Comparison of ENCODE assay signal across 18 cellular contexts in genomic region chr6:39849228-39849627, GRCh38. TPM values are rescaled to one million over a fixed set of nuclear protein-coding genes. Genes with fewer than 3 reads are reported as not detected.
DNase-seq lines count a peak whose midpoint lies in the region; ATAC-seq and TF ChIP-seq lines count a peak whose summit lies in the region.
"Had no signal": no experiment of that assay in that cellular context is flagged by ENCODE, and none has a peak within 500 bp of the region (broad histone marks: within the 10 kb centered on the region; RNA-seq: fewer than 3 reads in every experiment).

No MANE protein-coding gene starts in this region.

- H3K27ac Mint-ChIP-seq in HFFc6, result peak overlapping the region; percentile 51; the same call in 1 of the 2 replicates
- H3K27ac Mint-ChIP-seq: IgD-negative memory B cell had no signal

- H3K9me3 ChIP-seq in gastroesophageal sphincter, result no peaks in the 10 kb centered on the region
- no peaks in the 10 kb centered on the region for H3K9me3 ChIP-seq in stomach
- no peaks in the 10 kb centered on the region for H3K9me3 ChIP-seq in MG63

- peaks cover 12% of the 10 kb centered on the region for H3K27me3 Mint-ChIP-seq in HFFc6 (ENCODE audit: insufficient read depth)

- H3K4me1 ChIP-seq in gastroesophageal sphincter (peaks cover 22 to 100% (median 66%) of the 10 kb centered on the region in 3 donors), stomach (peaks cover 27 to 88% (median 51%) of the 10 kb centered on the region in 4 donors)

- H3K27me3 ChIP-seq in gastroesophageal sphincter, result no peaks in the 10 kb centered on the region
- H3K27me3 ChIP-seq in stomach, result no peaks in the 10 kb centered on the region
- no peaks in the 10 kb centered on the region for H3K27me3 ChIP-seq in MG63

- peaks cover 46% of the 10 kb centered on the region for H3K4me1 Mint-ChIP-seq in HFFc6 (ENCODE audit: low read depth)
- H3K4me1 Mint-ChIP-seq: CD14-positive monocyte, IgD-negative memory B cell had no signal

- TF ChIP-seq CTCF in HFFc6 (IDR thresholded peaks at IDR 0.05), result no peak
- no peak for TF ChIP-seq CTCF in gastroesophageal sphincter (IDR thresholded peaks at IDR 0.05)
- no peak for TF ChIP-seq CTCF in stomach (IDR thresholded peaks at IDR 0.05)

- WGBS in gastroesophageal sphincter (ENCODE audit: low coverage in 1 of 2), 2 donors, result 31 to 34% methylated on average over 3 of the region's 3 CpGs
- WGBS in stomach, 5 donors, result 32 to 47% (median 33%) methylated on average over 3 of the region's 3 CpGs

- H3K36me3 ChIP-seq in gastroesophageal sphincter, result no peaks in the 10 kb centered on the region
- H3K36me3 ChIP-seq in stomach, result no peaks in the 10 kb centered on the region
- H3K36me3 ChIP-seq in MG63, result no peaks in the 10 kb centered on the region

- DNase-seq in HFFc6 (no peak), caudate nucleus (lab: John Stamatoyannopoulos, UW) (no peak), stomach (no peak), MG63 (no peak), NCI-H1694 (lab: John Stamatoyannopoulos, UW) (no peak), C1 segment of cervical spinal cord (lab: John Stamatoyannopoulos, UW) (no peak)
- DNase-seq: GDM1, MV-4-11, NCI-H1105 treated with DMSO at 0.1 percent for 48 hours, NCI-H2081, NCI-H2171 treated with DMSO at 0.1 percent for 48 hours, NCI-H446 treated with DMSO at 0.1 percent for 48 hours, NCI-H526 treated with DMSO at 0.1 percent for 48 hours had no signal

- H3K4me3 ChIP-seq in gastroesophageal sphincter (no peak overlapping the region), stomach (no peak overlapping the region), MG63 (no peak overlapping the region)

- H3K36me3 Mint-ChIP-seq in HFFc6 (ENCODE audit: low read depth), result no peaks in the 10 kb centered on the region; the same call in 1 of the 2 replicates
- H3K36me3 Mint-ChIP-seq: CD14-positive monocyte, IgD-negative memory B cell had no signal

- H3K27ac ChIP-seq in caudate nucleus (ENCODE audit: low read depth, low read length), result peak overlapping the region; percentile 19
- peak overlapping the region in 3 of 4 donors; percentile 66 to 82 (median 70) for H3K27ac ChIP-seq in gastroesophageal sphincter
- H3K27ac ChIP-seq in stomach, result peak overlapping the region in 4 of 5 donors; percentile 23 to 51 (median 38)

- TF ChIP-seq EP300 in gastroesophageal sphincter (IDR thresholded peaks at IDR 0.05), result no peak
- TF ChIP-seq EP300 in stomach (IDR thresholded peaks at IDR 0.05), result no peak

- ATAC-seq in gastroesophageal sphincter, result no peak
- ATAC-seq: HCT116, Right ventricle myocardium inferior had no signal

- H3K9me3 Mint-ChIP-seq in HFFc6, result no peaks in the 10 kb centered on the region
- H3K9me3 Mint-ChIP-seq: IgD-negative memory B cell had no signal

- H3K4me3 Mint-ChIP-seq in HFFc6, result no peak overlapping the region
- H3K4me3 Mint-ChIP-seq: CD14-positive monocyte, IgD-negative memory B cell had no signal

- TF ChIP-seq POLR2A in gastroesophageal sphincter (IDR thresholded peaks at IDR 0.05) (no peak), stomach (IDR thresholded peaks at IDR 0.05) (no peak)

- intact Hi-C loops in stomach (cut with DNase I; ENCODE audit: low total_unique reads), result no loop called here

RNA-seq across cellular contexts. Expression of gene DAAM2, which starts 57.1 kb away (rescaled TPM):
- total RNA-seq in HFFc6 (2021; fragmentation: NEBNext Ultra II Directional; extraction: Animal tissue kit (Norgen Biotek cat#: 25700)), result 1 to 10 TPM; 2.2 to 9.0 (median 8.0) TPM
- total RNA-seq in gastroesophageal sphincter, result 100 to 1,000 TPM; 200 to 373 (median 270) TPM
- total RNA-seq in stomach, result 10 to 100 TPM in 4 of 5 donors, 1 to 10 TPM in 1; 9.3 to 78.8 (median 35.7) TPM
- polyA plus RNA-seq in stomach, result 10 to 100 TPM; 15.1 to 18.5 (median 17.9) TPM
- 0.32 TPM in 1 of 2 replicates, not detected in the other for total RNA-seq in MG63 (2014; rRNA removed; shearing (Covaris generic); ENCODE audit: low replicate concordance)
- polyA plus RNA-seq: CD14-positive monocyte, IgD-negative memory B cell had no signal

Comparison
In these comparisons a context has a peak if more than half of its experiments do, and no peak if none do; other contexts are left out.
1. H3K27ac ChIP-seq: peak in every context shown above with its lines; median percentile 70 in gastroesophageal sphincter; 38 in stomach; 19 in caudate nucleus.